8 cellular contexts compared by ENCODE assay signal in genomic region chr16:88202856-88203681, GRCh38.
DNase-seq lines count a peak whose midpoint lies in the region; ATAC-seq, FAIRE-seq and TF ChIP-seq lines count a peak whose summit lies in the region.
"Not testable (repeated sequence)": the region's sequence is repeated elsewhere in the genome, so short reads cannot be mapped to it uniquely, and the experiment has no call there.

No MANE protein-coding gene starts in this region.

- intact Hi-C loops in K562 (cut with micrococcal nuclease): not testable (repeated sequence)

- H3K27ac ChIP-seq in RWPE2 (ENCODE audit: poor library complexity, severe bottlenecking); K562 (ENCODE audit: extremely low read depth, low read depth, low read length): not testable (repeated sequence)

- in situ Hi-C loops in K562 (cut with MboI): not testable (repeated sequence)

- not testable (repeated sequence) for TF ChIP-seq RAD21 in K562 (CRISPR knock-in tag; conservative IDR thresholded peaks at IDR 0.05 in 1 of 2, IDR thresholded peaks at IDR 0.05 in 1 of 2)

- not testable (repeated sequence) for H3K9me3 Mint-ChIP-seq in osteocyte (ENCODE audit: unreplicated experiment); type B pancreatic cell

- DNase-seq in RWPE2 (ENCODE audit: low spot score): peak; percentile 63
- peak in 1 of 4 experiments; percentile 8 for DNase-seq in K562 (ENCODE audit: extremely low read depth in 1 of 4, low spot score in 3 of 4)
- DNase-seq in ecto neural progenitor cell (ENCODE audit: low spot score): peak; percentile 31
- peak; percentile 42 for DNase-seq in islet precursor cell
- peak; percentile 85 for DNase-seq in mesenteric fat pad (ENCODE audit: low spot score)
- DNase-seq in osteocyte (ENCODE audit: extremely low spot score, unreplicated experiment): peak; percentile 82
- peak; percentile 67 for DNase-seq in type B pancreatic cell (ENCODE audit: extremely low spot score, unreplicated experiment)
- not testable (repeated sequence) for DNase-seq in urothelium cell line (ENCODE audit: low spot score)

- H3K27ac Mint-ChIP-seq in osteocyte (ENCODE audit: unreplicated experiment); type B pancreatic cell: not testable (repeated sequence)

- TF ChIP-seq POLR2A in K562 (conservative IDR thresholded peaks at IDR 0.05): not testable (repeated sequence)

- H3K4me3 Mint-ChIP-seq in osteocyte (ENCODE audit: unreplicated experiment); type B pancreatic cell: not testable (repeated sequence)

- not testable (repeated sequence) for H3K4me3 ChIP-seq in RWPE2 (ENCODE audit: severe bottlenecking); K562

- H3K4me1 Mint-ChIP-seq in osteocyte (ENCODE audit: unreplicated experiment); type B pancreatic cell (ENCODE audit: unreplicated experiment): not testable (repeated sequence)

- H3K79me2 ChIP-seq in K562 (ENCODE audit: control insufficient read depth, insufficient read depth, low read length): not testable (repeated sequence)

- not testable (repeated sequence) for H3K9me3 ChIP-seq in RWPE2 (ENCODE audit: severe bottlenecking); K562 (replicated peaks; ENCODE audit: control insufficient read depth, insufficient read depth, low read depth, low read length)

- H3K9ac ChIP-seq in K562 (ENCODE audit: insufficient read depth in 1 of 2, low read depth in 2 of 2, low read length in 2 of 2): not testable (repeated sequence)

- not testable (repeated sequence) for H3K27me3 Mint-ChIP-seq in osteocyte (ENCODE audit: unreplicated experiment); type B pancreatic cell

- 2% methylated on average over 28 of the region's 37 CpGs for WGBS in K562 (ENCODE audit: insufficient coverage, low coverage, missing lambda C conversion rate)

- not testable (repeated sequence) for H3K4me2 ChIP-seq in K562 (ENCODE audit: insufficient read depth, low read length)

- H3K36me3 ChIP-seq in RWPE2 (ENCODE audit: low read depth); K562 (ENCODE audit: control insufficient read depth, insufficient read depth, low read length): not testable (repeated sequence)

- TF ChIP-seq CTCF in RWPE2 (IDR thresholded peaks at IDR 0.05; ENCODE audit: poor library complexity, severe bottlenecking); K562 (IDR thresholded peaks at IDR 0.05 in 2 of 3, conservative IDR thresholded peaks at IDR 0.05 in 1 of 3; ENCODE audit: insufficient read depth in 2 of 3, low read depth in 1 of 3, low read length in 3 of 3); osteocyte (IDR thresholded peaks at IDR 0.05); type B pancreatic cell (conservative IDR thresholded peaks at IDR 0.05): not testable (repeated sequence)

- not testable (repeated sequence) for H4K20me1 ChIP-seq in K562 (replicated peaks; ENCODE audit: control insufficient read depth, insufficient read depth, low read length)

- POLR2A ChIA-PET in K562 (lab: Yijun Ruan, JAX): not testable (repeated sequence)

- TF ChIP-seq EP300 in K562 (IDR thresholded peaks at IDR 0.05; ENCODE audit: low read length): not testable (repeated sequence)

- FAIRE-seq in K562 (lab: Jason Lieb, UNC) (peak; percentile 32), urothelium cell line (lab: Jason Lieb, UNC) (peak; percentile 79)

- not testable (repeated sequence) for ATAC-seq in RWPE2 (ENCODE audit: low read depth); K562

- CTCF ChIA-PET in K562 (lab: Yijun Ruan, JAX; ENCODE audit: low intra/inter-chr PET ratio): not testable (repeated sequence)

- H2AFZ ChIP-seq in K562 (ENCODE audit: low read depth, low read length): not testable (repeated sequence)

- not testable (repeated sequence) for H3K36me3 Mint-ChIP-seq in osteocyte (ENCODE audit: unreplicated experiment); type B pancreatic cell

- not testable (repeated sequence) for H3K9me1 ChIP-seq in K562 (ENCODE audit: control insufficient read depth, insufficient read depth, low read length)

- BruUV-seq in K562 (replicated peaks; lab: Mats Ljungman, UMichigan): not testable (repeated sequence)

- not testable (repeated sequence) for H3K4me1 ChIP-seq in RWPE2 (ENCODE audit: insufficient read depth, poor library complexity, severe bottlenecking); K562 (replicated peaks in 1 of 2; ENCODE audit: control insufficient read depth in 2 of 2, insufficient read depth in 2 of 2, low read length in 2 of 2)

- H3K27me3 ChIP-seq in RWPE2 (ENCODE audit: insufficient read depth, poor library complexity, severe bottlenecking): not testable (repeated sequence)
- H3K27me3 ChIP-seq in K562 (ENCODE audit: control insufficient read depth in 2 of 2, insufficient read depth in 2 of 2, low read length in 2 of 2): peaks cover 3 to 58% of the 10 kb centered on the region in 2 experiments; a peak in 4 of 5 replicates

TF ChIP-seq in K562, 482 proteins besides CTCF, POLR2A, EP300 and RAD21:
- peak; percentile 58 for TF ChIP-seq EGR1 (conservative IDR thresholded peaks at IDR 0.05)
